ENCODE assay signal across 8 cellular contexts in genomic region chr19:1360818-1361461, GRCh38. TPM values are rescaled to one million over a fixed set of nuclear protein-coding genes. Genes with fewer than 3 reads are reported as not detected.
DNase-seq lines count a peak whose midpoint lies in the region; ATAC-seq and TF ChIP-seq lines count a peak whose summit lies in the region.

No MANE protein-coding gene starts in this region.

- intact Hi-C loops in ascending aorta (cut with DNase I): loop anchor here (5.0 kb wide), 1 partner anchor 44 kb away; no protein-coding TSS in a partner anchor

- peak; percentile 26 for DNase-seq in HS-27A (ENCODE audit: low read depth)
- no peak for DNase-seq in ascending aorta (ENCODE audit: low spot score in 2 of 2)
- DNase-seq in hypothalamus (lab: John Stamatoyannopoulos, UW): peak in 50 of 51 donors; percentile 26 to 91 (median 73)
- DNase-seq in stromal cell of bone marrow (ENCODE audit: low read depth): peak; percentile 63
- DNase-seq in DMS79 (lab: John Stamatoyannopoulos, UW): no peak
- DNase-seq in activated effector memory CD4-positive, alpha-beta T cell treated with anti-CD3 and anti-CD28 coated beads, Interleukin-2, amount 50 U/mL, for 16 hours: no peak
- no peak for DNase-seq in SKM-1 (lab: John Stamatoyannopoulos, UW; ENCODE audit: unreplicated experiment)

- H3K9me3 ChIP-seq in ascending aorta: no peaks in the 10 kb centered on the region

- H3K27ac ChIP-seq in ascending aorta: peak overlapping the region; percentile 56 to 57

- no peak for ATAC-seq in HG02852 (IDR thresholded peaks at IDR 0.05; ENCODE audit: unreplicated experiment)

- peaks cover 35 to 57% of the 10 kb centered on the region in 2 donors for H3K36me3 ChIP-seq in ascending aorta

- TF ChIP-seq CTCF in ascending aorta (IDR thresholded peaks at IDR 0.05): no peak

- H3K27me3 ChIP-seq in ascending aorta: no peaks in the 10 kb centered on the region

- H3K4me3 ChIP-seq in ascending aorta: peak overlapping the region; percentile 35 to 52

- H3K4me1 ChIP-seq in ascending aorta: peaks cover 4 to 29% of the 10 kb centered on the region in 2 donors

RNA-seq across cellular contexts. Expression of gene NDUFS7, which starts 22.8 kb away (rescaled TPM):
- total RNA-seq in ascending aorta: 216 TPM

RNA-seq across cellular contexts. Expression of gene GAMT, which starts 40.4 kb away (rescaled TPM):
- total RNA-seq in ascending aorta: 56.4 TPM

RNA-seq across cellular contexts. Expression of gene DAZAP1, which starts 46.4 kb away (rescaled TPM):
- 15.8 TPM for total RNA-seq in ascending aorta

Comparison
In these comparisons a context has a peak if more than half of its experiments do, and no peak if none do; other contexts are left out.
1. DNase-seq: peak in HS-27A (single experiment), hypothalamus (50 of 51) and stromal cell of bone marrow (single experiment); none in ascending aorta (0 of 2), DMS79 (single experiment), activated effector memory CD4-positive, alpha-beta T cell treated with anti-CD3 and anti-CD28 coated beads, Interleukin-2, amount 50 U/mL, for 16 hours (single experiment) and SKM-1 (single experiment).